Comparison of ENCODE assay signal across 8 cellular contexts in the genomic region with DNA sequence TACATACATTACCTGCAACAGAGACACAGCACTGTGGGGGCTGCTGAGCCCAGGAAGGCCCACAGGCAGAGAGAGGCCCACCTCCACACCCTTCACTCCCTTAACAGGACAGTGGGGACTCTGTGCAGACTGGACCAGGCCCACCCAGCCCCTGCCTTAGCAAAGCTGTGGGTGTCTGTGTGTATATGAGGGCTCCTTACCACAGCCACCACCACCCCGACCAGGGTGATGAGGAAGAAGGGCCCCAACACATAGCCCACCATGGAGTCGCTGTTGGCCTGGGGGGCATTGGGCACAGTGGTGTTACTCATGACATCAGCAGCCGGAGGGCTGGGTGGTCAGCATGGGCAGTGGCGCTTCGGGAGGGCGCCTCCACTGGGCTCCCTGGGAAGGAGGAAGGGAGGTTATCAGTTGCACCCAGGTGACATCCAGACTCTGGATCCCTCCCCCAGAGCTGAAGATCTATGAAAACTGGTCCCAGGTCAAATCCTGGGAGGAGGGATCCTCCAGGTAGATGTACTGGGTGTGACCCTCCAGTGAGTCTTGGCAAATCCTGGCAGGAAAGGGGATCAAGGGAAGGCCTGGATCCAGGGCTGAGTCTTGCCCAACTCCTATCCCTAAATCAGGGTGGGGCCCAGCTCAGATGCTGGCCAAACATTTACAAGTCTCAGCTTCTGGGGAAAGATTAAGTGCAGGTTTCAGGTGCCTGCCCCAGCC. TPM values are rescaled to one million over a fixed set of nuclear protein-coding genes. Genes with fewer than 3 reads are reported as not detected.
DNase-seq lines count a peak whose midpoint lies in the region; ATAC-seq and TF ChIP-seq lines count a peak whose summit lies in the region.

No MANE protein-coding gene starts in this region.

- BruUV-seq in Caco-2 (replicated peaks; lab: Mats Ljungman, UMichigan): no TSS peak

- H3K27ac ChIP-seq in MM.1S (ENCODE audit: low read length) (peak overlapping the region; percentile 66; the same call in 1 of the 2 replicates), osteoblast (ENCODE audit: low read depth, low read length) (peak overlapping the region; percentile 80)
- H3K27ac ChIP-seq in effector memory CD4-positive, alpha-beta T cell (ENCODE audit: insufficient read depth, low read length, poor library complexity, severe bottlenecking): peak overlapping the region; percentile 92

- H3F3A ChIP-seq in MM.1S (ENCODE audit: insufficient read depth, low read length): peaks cover 32% of the 10 kb centered on the region

- H3K4me3 ChIP-seq in Caco-2 (ENCODE audit: low read depth, low read length): no peak overlapping the region
- peak overlapping the region; percentile 99; the same call in 1 of the 2 replicates for H3K4me3 ChIP-seq in MM.1S (ENCODE audit: low read length)
- H3K4me3 ChIP-seq in effector memory CD4-positive, alpha-beta T cell (ENCODE audit: insufficient read depth, low read depth, low read length, poor library complexity, severe bottlenecking): no peak overlapping the region
- peak overlapping the region; percentile 94 for H3K4me3 ChIP-seq in osteoblast (ENCODE audit: insufficient read depth, low read length)

- TF ChIP-seq CTCF in Caco-2 (IDR thresholded peaks at IDR 0.05; ENCODE audit: insufficient read depth in 1 of 2, low read depth in 1 of 2, low read length in 1 of 2, severe bottlenecking in 1 of 2, unreplicated experiment in 1 of 2) (no peak), MM.1S (IDR thresholded peaks at IDR 0.05; ENCODE audit: low read length) (no peak), osteoblast (IDR thresholded peaks at IDR 0.05; ENCODE audit: extremely low read depth, low read depth, low read length) (no peak)

- ATAC-seq in HG03354 (IDR thresholded peaks at IDR 0.05; ENCODE audit: poor library complexity, severe bottlenecking, unreplicated experiment): no peak

- no peaks in the 10 kb centered on the region for H3K36me3 ChIP-seq in Caco-2 (ENCODE audit: control insufficient read depth, insufficient read depth, low read length)
- peaks cover 5% of the 10 kb centered on the region; the same call in 1 of the 2 replicates for H3K36me3 ChIP-seq in MM.1S (replicated peaks; ENCODE audit: insufficient read depth, low read length)
- H3K36me3 ChIP-seq in effector memory CD4-positive, alpha-beta T cell (ENCODE audit: control insufficient read depth, insufficient read depth, low read length): peaks cover 18% of the 10 kb centered on the region
- H3K36me3 ChIP-seq in osteoblast (ENCODE audit: insufficient read depth, low read length): peaks cover 9% of the 10 kb centered on the region

- H4K20me1 ChIP-seq in MM.1S (ENCODE audit: insufficient read depth, low read length) (0 out of 2 replicates have a peak, but pooled peaks cover 3% of the 10 kb centered on the region), osteoblast (ENCODE audit: insufficient read depth, low read length) (peaks cover 8% of the 10 kb centered on the region)

- no peak for DNase-seq in Caco-2
- DNase-seq in MM.1S: no peak
- no peak for DNase-seq in effector memory CD4-positive, alpha-beta T cell
- peak; percentile 61 for DNase-seq in osteoblast (ENCODE audit: insufficient read length, low spot score, missing footprints)
- no peak for DNase-seq in NCI-H1417 treated with DMSO at 0.1 percent for 48 hours (lab: John Stamatoyannopoulos, UW)
- no peak for DNase-seq in T-helper 9 cell
- no peak for DNase-seq in central memory CD4-positive, alpha-beta T cell

- H3K4me1 Mint-ChIP-seq in Caco-2 (ENCODE audit: low read depth, unreplicated experiment): peaks cover 7% of the 10 kb centered on the region

- intact Hi-C loops in Caco-2 (cut with micrococcal nuclease; ENCODE audit: unreplicated experiment): loop anchor here (2.0 to 10.0 kb wide), 3 partner anchors 50 to 357 kb away; partner anchors contain the start of gene NUDT3

- H3K4me2 ChIP-seq in MM.1S (ENCODE audit: low read depth, low read length) (peak overlapping the region; percentile 96; the same call in 1 of the 2 replicates), osteoblast (ENCODE audit: insufficient read depth, low read length) (peak overlapping the region; percentile 99)

- peaks cover 11% of the 10 kb centered on the region; the same call in 1 of the 2 replicates for H3K4me1 ChIP-seq in Caco-2
- H3K4me1 ChIP-seq in MM.1S (ENCODE audit: low read length): peaks cover 8% of the 10 kb centered on the region
- H3K4me1 ChIP-seq in effector memory CD4-positive, alpha-beta T cell (ENCODE audit: control insufficient read depth, insufficient read depth, low read length, poor library complexity, severe bottlenecking): peaks cover 32% of the 10 kb centered on the region
- H3K4me1 ChIP-seq in osteoblast (ENCODE audit: insufficient read depth, low read length): peaks cover 36% of the 10 kb centered on the region

- H3K9me3 ChIP-seq in Caco-2 (no peaks in the 10 kb centered on the region), MM.1S (replicated peaks; ENCODE audit: insufficient read depth, low read length) (no peaks in the 10 kb centered on the region), osteoblast (ENCODE audit: low read depth, low read length) (no peaks in the 10 kb centered on the region)
- no peaks in the 10 kb centered on the region for H3K9me3 ChIP-seq in effector memory CD4-positive, alpha-beta T cell (ENCODE audit: control insufficient read depth, low read length)

- POLR2A ChIA-PET in Caco-2 (lab: Charles Lee): interaction anchor here (3.0 kb wide), 1 partner anchor 168 kb away, joined by 17 read pairs; no protein-coding TSS in a partner anchor

- H3K27me3 Mint-ChIP-seq in Caco-2 (ENCODE audit: insufficient read depth, unreplicated experiment): no peaks in the 10 kb centered on the region

- H3K9ac ChIP-seq in MM.1S (ENCODE audit: low read length): peak overlapping the region; percentile 90; the same call in 1 of the 2 replicates

- peak overlapping the region; percentile 80 for H3K27ac Mint-ChIP-seq in Caco-2 (ENCODE audit: unreplicated experiment)

- H3K79me2 ChIP-seq in MM.1S (ENCODE audit: low read length): peaks cover 12% of the 10 kb centered on the region
- peaks cover 18% of the 10 kb centered on the region for H3K79me2 ChIP-seq in osteoblast (ENCODE audit: insufficient read depth, low read length)

- H3K36me3 Mint-ChIP-seq in Caco-2 (ENCODE audit: insufficient read depth, unreplicated experiment): peaks cover 42% of the 10 kb centered on the region

- H2AFZ ChIP-seq in MM.1S (ENCODE audit: low read length) (no peak overlapping the region), osteoblast (ENCODE audit: low read length) (no peak overlapping the region)

- CTCF ChIA-PET in Caco-2 (lab: Charles Lee): interaction anchor here (0.6 to 4.9 kb wide), 2 partner anchors 18 to 168 kb away, joined by 5 to 115 read pairs; no protein-coding TSS in a partner anchor

- H3K9me3 Mint-ChIP-seq in Caco-2 (ENCODE audit: unreplicated experiment): no peaks in the 10 kb centered on the region

- H3K27me3 ChIP-seq in Caco-2 (replicated peaks; ENCODE audit: control insufficient read depth, insufficient read depth, low read length) (no peaks in the 10 kb centered on the region), MM.1S (replicated peaks; ENCODE audit: insufficient read depth, low read length) (no peaks in the 10 kb centered on the region), osteoblast (ENCODE audit: insufficient read depth, low read length) (no peaks in the 10 kb centered on the region)
- no peaks in the 10 kb centered on the region for H3K27me3 ChIP-seq in effector memory CD4-positive, alpha-beta T cell (replicated peaks; ENCODE audit: control insufficient read depth, insufficient read depth, low read length, poor library complexity, severe bottlenecking)

- H3K4me3 Mint-ChIP-seq in Caco-2 (ENCODE audit: unreplicated experiment): peak overlapping the region; percentile 87

- H3K9me2 ChIP-seq in MM.1S (replicated peaks; ENCODE audit: insufficient read depth, low read length): no peaks in the 10 kb centered on the region

RNA-seq across cellular contexts. Expression of gene SMIM29, which starts 1.2 kb away (rescaled TPM):
- total RNA-seq in Caco-2 (2022): 14.3 and 16.0 TPM in 2 replicates
- total RNA-seq in osteoblast: 35.1 and 44.2 TPM in 2 replicates

RNA-seq across cellular contexts. Expression of gene HMGA1, which starts 11.0 kb away (rescaled TPM):
- total RNA-seq in Caco-2 (2022) (301 and 322 TPM in 2 replicates), osteoblast (59.4 and 82.8 TPM in 2 replicates)

Comparison
In these comparisons a context has a peak if more than half of its experiments do, and no peak if none do; other contexts are left out.
1. H3K4me3 ChIP-seq: peak in MM.1S (single experiment) and osteoblast (single experiment); none in Caco-2 (single experiment) and effector memory CD4-positive, alpha-beta T cell (single experiment).
2. Peak in every context shown above with its lines, with median percentiles within 50 percentile points of each other: H3K27ac ChIP-seq.